Comparison of ENCODE assay signal across 1 cellular context in genomic region chr1:234607091-234608025, GRCh38.
TF ChIP-seq lines count a peak whose summit lies in the region.

No MANE protein-coding gene starts in this region.

TF ChIP-seq in K562, 482 proteins besides CTCF, POLR2A, EP300 and RAD21 (continued from another document and continues in another):
- no peak for TF ChIP-seq ZHX1 (conservative IDR thresholded peaks at IDR 0.05; ENCODE audit: low read length)
- TF ChIP-seq POLR2AphosphoS5 (IDR thresholded peaks at IDR 0.05; ENCODE audit: control insufficient read depth, insufficient read depth, low read depth, low read length): 0 out of 2 replicates have a peak, but pooled peaks have one; percentile 15
- TF ChIP-seq FOXJ2 (tag; IDR thresholded peaks at IDR 0.05): no peak
- TF ChIP-seq AFF1 (IDR thresholded peaks at IDR 0.05; ENCODE audit: low read depth in 1 of 2, partially characterized antibody in 2 of 2): peak; percentile 30 to 69
- TF ChIP-seq NEUROD1 (IDR thresholded peaks at IDR 0.05; ENCODE audit: borderline replicate concordance, low read depth, low read length, partially characterized antibody): no peak
- peak; percentile 18; the same call in 1 of the 2 replicates for TF ChIP-seq HDAC2 (IDR thresholded peaks at IDR 0.05)
- TF ChIP-seq ZNF609 (CRISPR knock-in tag; IDR thresholded peaks at IDR 0.05; ENCODE audit: borderline replicate concordance): 0 out of 2 replicates have a peak, but pooled peaks have one; percentile 90
- TF ChIP-seq MXD1 (CRISPR knock-in tag; IDR thresholded peaks at IDR 0.05; ENCODE audit: borderline replicate concordance, poor library complexity, severe bottlenecking): no peak
- TF ChIP-seq SRSF7 (optimal IDR thresholded peaks at IDR 0.05; ENCODE audit: low read depth, low read length): no peak
- TF ChIP-seq HIVEP1 (CRISPR knock-in tag; IDR thresholded peaks at IDR 0.05): no peak
- TF ChIP-seq RBBP5 (IDR thresholded peaks at IDR 0.05; ENCODE audit: borderline replicate concordance, insufficient read depth, low read length, poor library complexity, severe bottlenecking): peak; percentile 9
- no peak for TF ChIP-seq JUNB (CRISPR knock-in tag; conservative IDR thresholded peaks at IDR 0.05)
- peak; percentile 61; the same call in 1 of the 2 replicates for TF ChIP-seq POLR2AphosphoS2 (IDR thresholded peaks at IDR 0.05; ENCODE audit: low read length)
- no peak for TF ChIP-seq ZNF212 (CRISPR knock-in tag; IDR thresholded peaks at IDR 0.05)
- no peak for TF ChIP-seq PRDM10 (IDR thresholded peaks at IDR 0.05; ENCODE audit: partially characterized antibody)
- TF ChIP-seq KDM5B (IDR thresholded peaks at IDR 0.05; ENCODE audit: insufficient replicate concordance, low read depth, low read length): peak; percentile 9
- no peak for TF ChIP-seq HNRNPK (IDR thresholded peaks at IDR 0.05; ENCODE audit: low read depth, low read length, poor library complexity, severe bottlenecking)
- no peak for TF ChIP-seq ZNF134 (CRISPR knock-in tag; conservative IDR thresholded peaks at IDR 0.05)
- TF ChIP-seq LCOR (CRISPR knock-in tag; IDR thresholded peaks at IDR 0.05): no peak
- no peak for TF ChIP-seq MXI1 (IDR thresholded peaks at IDR 0.05; ENCODE audit: low read depth, low read length)
- no peak for TF ChIP-seq TCF3 (CRISPR knock-in tag; IDR thresholded peaks at IDR 0.05)
- TF ChIP-seq EP400 (IDR thresholded peaks at IDR 0.05): no peak
- TF ChIP-seq E2F1 (CRISPR knock-in tag; IDR thresholded peaks at IDR 0.05): peak; percentile 10; the same call in 1 of the 2 replicates
- no peak for TF ChIP-seq USF2 (CRISPR knock-in tag; IDR thresholded peaks at IDR 0.05)
- no peak for TF ChIP-seq KLF10 (CRISPR knock-in tag; IDR thresholded peaks at IDR 0.05)
- peak; percentile 19; the same call in 1 of the 2 replicates for TF ChIP-seq MEF2D (tag; conservative IDR thresholded peaks at IDR 0.05; ENCODE audit: low read depth)
- no peak for TF ChIP-seq SETDB1 (IDR thresholded peaks at IDR 0.05; ENCODE audit: low read length)
- no peak for TF ChIP-seq FOXM1 (IDR thresholded peaks at IDR 0.05; ENCODE audit: low read depth)
- no peak for TF ChIP-seq FOXM1 (CRISPR knock-in tag; IDR thresholded peaks at IDR 0.05; ENCODE audit: low read depth)
- TF ChIP-seq TBL1XR1 (IDR thresholded peaks at IDR 0.05; ENCODE audit: low read length in 2 of 2): no peak
- TF ChIP-seq MLX (CRISPR knock-in tag; conservative IDR thresholded peaks at IDR 0.05): no peak
- TF ChIP-seq DMBX1 (CRISPR knock-in tag; IDR thresholded peaks at IDR 0.05; ENCODE audit: borderline replicate concordance): peak; percentile 42; the same call in 1 of the 2 replicates
- TF ChIP-seq ZNF347 (CRISPR knock-in tag; IDR thresholded peaks at IDR 0.05; ENCODE audit: low read depth): no peak
- TF ChIP-seq CBX2 (IDR thresholded peaks at IDR 0.05; ENCODE audit: insufficient read depth, low read length, poor library complexity, severe bottlenecking): no peak
- 0 out of 2 replicates have a peak, but pooled peaks have one; percentile 52 for TF ChIP-seq PATZ1 (CRISPR knock-in tag; IDR thresholded peaks at IDR 0.05; ENCODE audit: borderline replicate concordance)
- TF ChIP-seq TAF7 (tag; IDR thresholded peaks at IDR 0.05): peak; percentile 39; the same call in 1 of the 2 replicates
- TF ChIP-seq HMGN3 (IDR thresholded peaks at IDR 0.05; ENCODE audit: borderline replicate concordance, extremely low read depth, insufficient read length, low read depth, low read length): peak; percentile 36
- no peak for TF ChIP-seq ADNP (tag; IDR thresholded peaks at IDR 0.05)
